In genomic region chr2:110285002-110285401, GRCh38 we compare ENCODE assay signal across 6 cellular contexts.
DNase-seq lines count a peak whose midpoint lies in the region; ATAC-seq and TF ChIP-seq lines count a peak whose summit lies in the region.
"Not testable (repeated sequence)": the region's sequence is repeated elsewhere in the genome, so short reads cannot be mapped to it uniquely, and the experiment has no call there.

No MANE protein-coding gene starts in this region.

- no CpG with 5 or more reads among the region's 8 CpGs for WGBS in right lobe of liver (ENCODE audit: insufficient coverage, low coverage, low lambda C conversion rate, missing lambda C conversion rate)

- H3K27me3 Mint-ChIP-seq in naive thymus-derived CD4-positive, alpha-beta T cell = not testable (repeated sequence)

- not testable (repeated sequence) for H3K9me3 ChIP-seq in right lobe of liver; naive thymus-derived CD4-positive, alpha-beta T cell (ENCODE audit: control insufficient read depth in 2 of 3, low read length in 3 of 3); upper lobe of right lung

- not testable (repeated sequence) for DNase-seq in left colon; right lobe of liver; naive thymus-derived CD4-positive, alpha-beta T cell; stimulated activated effector memory CD8-positive, alpha-beta T cell treated with anti-CD3 and anti-CD28 coated beads, Interleukin-12 subunit alpha, Interleukin-12 subunit beta, amount 100 ng/mL, for 72 hours (ENCODE audit: low spot score in 2 of 2); upper lobe of right lung

- H3K4me1 Mint-ChIP-seq in naive thymus-derived CD4-positive, alpha-beta T cell; stimulated activated effector memory CD8-positive, alpha-beta T cell treated with anti-CD3 and anti-CD28 coated beads, Interleukin-12 subunit alpha, Interleukin-12 subunit beta, amount 100 ng/mL, for 72 hours: not testable (repeated sequence)

- not testable (repeated sequence) for H3K4me1 ChIP-seq in right lobe of liver; naive thymus-derived CD4-positive, alpha-beta T cell (ENCODE audit: control insufficient read depth in 2 of 2, insufficient read depth in 2 of 2, low read length in 2 of 2); upper lobe of right lung

- not testable (repeated sequence) for H3K27ac Mint-ChIP-seq in naive thymus-derived CD4-positive, alpha-beta T cell; stimulated activated effector memory CD8-positive, alpha-beta T cell treated with anti-CD3 and anti-CD28 coated beads, Interleukin-12 subunit alpha, Interleukin-12 subunit beta, amount 100 ng/mL, for 72 hours

- CTCF ChIA-PET in naive thymus-derived CD4-positive, alpha-beta T cell (lab: Charles Lee) = not testable (repeated sequence)

- not testable (repeated sequence) for H3K36me3 ChIP-seq in right lobe of liver; naive thymus-derived CD4-positive, alpha-beta T cell (ENCODE audit: control insufficient read depth in 2 of 3, insufficient read depth in 3 of 3, low read length in 3 of 3); upper lobe of right lung

- not testable (repeated sequence) for H3K4me3 ChIP-seq in right lobe of liver; naive thymus-derived CD4-positive, alpha-beta T cell (ENCODE audit: low read length); upper lobe of right lung

- H3K9me3 Mint-ChIP-seq in naive thymus-derived CD4-positive, alpha-beta T cell; stimulated activated effector memory CD8-positive, alpha-beta T cell treated with anti-CD3 and anti-CD28 coated beads, Interleukin-12 subunit alpha, Interleukin-12 subunit beta, amount 100 ng/mL, for 72 hours: not testable (repeated sequence)

- TF ChIP-seq CTCF in right lobe of liver (IDR thresholded peaks at IDR 0.05); upper lobe of right lung (IDR thresholded peaks at IDR 0.05): not testable (repeated sequence)

- not testable (repeated sequence) for H3K4me3 Mint-ChIP-seq in naive thymus-derived CD4-positive, alpha-beta T cell; stimulated activated effector memory CD8-positive, alpha-beta T cell treated with anti-CD3 and anti-CD28 coated beads, Interleukin-12 subunit alpha, Interleukin-12 subunit beta, amount 100 ng/mL, for 72 hours

- intact Hi-C loops in left colon (cut with DNase I, micrococcal nuclease); right lobe of liver (cut with DNase I); naive thymus-derived CD4-positive, alpha-beta T cell (cut with micrococcal nuclease); upper lobe of right lung (cut with DNase I): not testable (repeated sequence)

- not testable (repeated sequence) for H3K36me3 Mint-ChIP-seq in naive thymus-derived CD4-positive, alpha-beta T cell; stimulated activated effector memory CD8-positive, alpha-beta T cell treated with anti-CD3 and anti-CD28 coated beads, Interleukin-12 subunit alpha, Interleukin-12 subunit beta, amount 100 ng/mL, for 72 hours

- H3K27me3 ChIP-seq in right lobe of liver; naive thymus-derived CD4-positive, alpha-beta T cell (ENCODE audit: control insufficient read depth in 2 of 2, insufficient read depth in 2 of 2, low read length in 2 of 2); upper lobe of right lung: not testable (repeated sequence)

- peak; percentile 8 for ATAC-seq in esophagus mucosa
- ATAC-seq in left colon = peak; percentile 7
- peak; percentile 34 to 59 (median 44) for ATAC-seq in right lobe of liver
- ATAC-seq in naive thymus-derived CD4-positive, alpha-beta T cell = peak; percentile 16
- peak; percentile 15 for ATAC-seq in stimulated activated effector memory CD8-positive, alpha-beta T cell treated with anti-CD3 and anti-CD28 coated beads, Interleukin-12 subunit alpha, Interleukin-12 subunit beta, amount 100 ng/mL, for 72 hours
- peak; percentile 34 for ATAC-seq in upper lobe of right lung

- not testable (repeated sequence) for H3K27ac ChIP-seq in right lobe of liver; naive thymus-derived CD4-positive, alpha-beta T cell (ENCODE audit: low read depth, low read length); upper lobe of right lung

- POLR2A ChIA-PET in naive thymus-derived CD4-positive, alpha-beta T cell (lab: Charles Lee) = not testable (repeated sequence)

- not testable (repeated sequence) for TF ChIP-seq POLR2A in right lobe of liver (IDR thresholded peaks at IDR 0.05)
